In the genomic region with DNA sequence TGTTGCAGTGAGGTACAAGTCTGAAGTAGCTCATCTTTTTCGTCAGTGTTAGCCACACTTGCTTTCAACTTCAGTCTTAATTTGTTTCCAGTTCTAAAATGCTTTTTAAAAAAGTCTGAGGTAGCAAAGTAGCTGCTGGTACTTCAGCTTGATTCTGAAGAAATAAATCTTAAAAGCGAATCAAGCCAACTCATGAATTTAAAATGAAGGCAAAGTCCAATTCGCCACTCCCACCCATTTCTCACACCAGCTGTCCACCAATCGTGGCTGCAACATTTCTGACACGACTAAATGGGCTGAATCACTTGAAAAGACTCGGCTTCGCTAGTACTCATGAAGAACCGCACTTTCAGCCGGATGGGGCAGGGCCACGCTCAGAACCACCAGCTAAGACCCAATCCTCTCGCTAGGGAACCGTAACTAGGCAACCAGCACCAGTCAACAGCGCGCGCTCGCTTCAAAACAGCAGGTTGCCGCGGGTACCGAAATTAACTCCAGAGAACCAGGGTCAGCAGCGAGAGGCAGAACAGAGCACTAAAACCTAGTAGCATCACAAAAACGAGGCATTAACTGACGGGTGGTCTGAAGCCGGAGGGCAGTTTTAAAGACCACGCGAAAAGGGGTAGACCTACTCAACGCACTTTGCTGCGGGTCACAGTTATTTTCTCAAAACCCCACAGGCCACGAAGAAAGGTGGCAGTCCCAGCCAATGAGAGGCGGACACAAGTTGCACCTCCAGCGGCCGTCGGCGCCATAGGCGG, we compare ENCODE assay signal across 1 cellular context.
TF ChIP-seq lines count a peak whose summit lies in the region.

No MANE protein-coding gene starts in this region.

TF ChIP-seq in K562, 482 proteins besides CTCF, POLR2A, EP300 and RAD21 (continued from another document and continues in another):
- TF ChIP-seq, protein P1, sequence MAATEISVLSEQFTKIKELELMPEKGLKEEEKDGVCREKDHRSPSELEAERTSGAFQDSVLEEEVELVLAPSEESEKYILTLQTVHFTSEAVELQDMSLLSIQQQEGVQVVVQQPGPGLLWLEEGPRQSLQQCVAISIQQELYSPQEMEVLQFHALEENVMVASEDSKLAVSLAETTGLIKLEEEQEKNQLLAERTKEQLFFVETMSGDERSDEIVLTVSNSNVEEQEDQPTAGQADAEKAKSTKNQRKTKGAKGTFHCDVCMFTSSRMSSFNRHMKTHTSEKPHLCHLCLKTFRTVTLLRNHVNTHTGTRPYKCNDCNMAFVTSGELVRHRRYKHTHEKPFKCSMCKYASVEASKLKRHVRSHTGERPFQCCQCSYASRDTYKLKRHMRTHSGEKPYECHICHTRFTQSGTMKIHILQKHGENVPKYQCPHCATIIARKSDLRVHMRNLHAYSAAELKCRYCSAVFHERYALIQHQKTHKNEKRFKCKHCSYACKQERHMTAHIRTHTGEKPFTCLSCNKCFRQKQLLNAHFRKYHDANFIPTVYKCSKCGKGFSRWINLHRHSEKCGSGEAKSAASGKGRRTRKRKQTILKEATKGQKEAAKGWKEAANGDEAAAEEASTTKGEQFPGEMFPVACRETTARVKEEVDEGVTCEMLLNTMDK (IDR thresholded peaks at IDR 0.05; ENCODE audit: borderline replicate concordance, insufficient read depth, low read depth, low read length, poor library complexity, severe bottlenecking), result peak; percentile 13
- TF ChIP-seq, protein P2, sequence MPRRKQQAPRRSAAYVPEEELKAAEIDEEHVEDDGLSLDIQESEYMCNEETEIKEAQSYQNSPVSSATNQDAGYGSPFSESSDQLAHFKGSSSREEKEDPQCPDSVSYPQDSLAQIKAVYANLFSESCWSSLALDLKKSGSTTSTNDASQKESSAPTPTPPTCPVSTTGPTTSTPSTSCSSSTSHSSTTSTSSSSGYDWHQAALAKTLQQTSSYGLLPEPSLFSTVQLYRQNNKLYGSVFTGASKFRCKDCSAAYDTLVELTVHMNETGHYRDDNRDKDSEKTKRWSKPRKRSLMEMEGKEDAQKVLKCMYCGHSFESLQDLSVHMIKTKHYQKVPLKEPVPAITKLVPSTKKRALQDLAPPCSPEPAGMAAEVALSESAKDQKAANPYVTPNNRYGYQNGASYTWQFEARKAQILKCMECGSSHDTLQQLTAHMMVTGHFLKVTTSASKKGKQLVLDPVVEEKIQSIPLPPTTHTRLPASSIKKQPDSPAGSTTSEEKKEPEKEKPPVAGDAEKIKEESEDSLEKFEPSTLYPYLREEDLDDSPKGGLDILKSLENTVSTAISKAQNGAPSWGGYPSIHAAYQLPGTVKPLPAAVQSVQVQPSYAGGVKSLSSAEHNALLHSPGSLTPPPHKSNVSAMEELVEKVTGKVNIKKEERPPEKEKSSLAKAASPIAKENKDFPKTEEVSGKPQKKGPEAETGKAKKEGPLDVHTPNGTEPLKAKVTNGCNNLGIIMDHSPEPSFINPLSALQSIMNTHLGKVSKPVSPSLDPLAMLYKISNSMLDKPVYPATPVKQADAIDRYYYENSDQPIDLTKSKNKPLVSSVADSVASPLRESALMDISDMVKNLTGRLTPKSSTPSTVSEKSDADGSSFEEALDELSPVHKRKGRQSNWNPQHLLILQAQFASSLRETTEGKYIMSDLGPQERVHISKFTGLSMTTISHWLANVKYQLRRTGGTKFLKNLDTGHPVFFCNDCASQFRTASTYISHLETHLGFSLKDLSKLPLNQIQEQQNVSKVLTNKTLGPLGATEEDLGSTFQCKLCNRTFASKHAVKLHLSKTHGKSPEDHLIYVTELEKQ (CRISPR knock-in tag; IDR thresholded peaks at IDR 0.05), result no peak
- TF ChIP-seq, protein P3, sequence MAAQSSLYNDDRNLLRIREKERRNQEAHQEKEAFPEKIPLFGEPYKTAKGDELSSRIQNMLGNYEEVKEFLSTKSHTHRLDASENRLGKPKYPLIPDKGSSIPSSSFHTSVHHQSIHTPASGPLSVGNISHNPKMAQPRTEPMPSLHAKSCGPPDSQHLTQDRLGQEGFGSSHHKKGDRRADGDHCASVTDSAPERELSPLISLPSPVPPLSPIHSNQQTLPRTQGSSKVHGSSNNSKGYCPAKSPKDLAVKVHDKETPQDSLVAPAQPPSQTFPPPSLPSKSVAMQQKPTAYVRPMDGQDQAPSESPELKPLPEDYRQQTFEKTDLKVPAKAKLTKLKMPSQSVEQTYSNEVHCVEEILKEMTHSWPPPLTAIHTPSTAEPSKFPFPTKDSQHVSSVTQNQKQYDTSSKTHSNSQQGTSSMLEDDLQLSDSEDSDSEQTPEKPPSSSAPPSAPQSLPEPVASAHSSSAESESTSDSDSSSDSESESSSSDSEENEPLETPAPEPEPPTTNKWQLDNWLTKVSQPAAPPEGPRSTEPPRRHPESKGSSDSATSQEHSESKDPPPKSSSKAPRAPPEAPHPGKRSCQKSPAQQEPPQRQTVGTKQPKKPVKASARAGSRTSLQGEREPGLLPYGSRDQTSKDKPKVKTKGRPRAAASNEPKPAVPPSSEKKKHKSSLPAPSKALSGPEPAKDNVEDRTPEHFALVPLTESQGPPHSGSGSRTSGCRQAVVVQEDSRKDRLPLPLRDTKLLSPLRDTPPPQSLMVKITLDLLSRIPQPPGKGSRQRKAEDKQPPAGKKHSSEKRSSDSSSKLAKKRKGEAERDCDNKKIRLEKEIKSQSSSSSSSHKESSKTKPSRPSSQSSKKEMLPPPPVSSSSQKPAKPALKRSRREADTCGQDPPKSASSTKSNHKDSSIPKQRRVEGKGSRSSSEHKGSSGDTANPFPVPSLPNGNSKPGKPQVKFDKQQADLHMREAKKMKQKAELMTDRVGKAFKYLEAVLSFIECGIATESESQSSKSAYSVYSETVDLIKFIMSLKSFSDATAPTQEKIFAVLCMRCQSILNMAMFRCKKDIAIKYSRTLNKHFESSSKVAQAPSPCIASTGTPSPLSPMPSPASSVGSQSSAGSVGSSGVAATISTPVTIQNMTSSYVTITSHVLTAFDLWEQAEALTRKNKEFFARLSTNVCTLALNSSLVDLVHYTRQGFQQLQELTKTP (IDR thresholded peaks at IDR 0.05; ENCODE audit: low read depth in 1 of 2, partially characterized antibody in 2 of 2), result peak in 1 of 2 experiments; percentile 48
- TF ChIP-seq, protein P4, sequence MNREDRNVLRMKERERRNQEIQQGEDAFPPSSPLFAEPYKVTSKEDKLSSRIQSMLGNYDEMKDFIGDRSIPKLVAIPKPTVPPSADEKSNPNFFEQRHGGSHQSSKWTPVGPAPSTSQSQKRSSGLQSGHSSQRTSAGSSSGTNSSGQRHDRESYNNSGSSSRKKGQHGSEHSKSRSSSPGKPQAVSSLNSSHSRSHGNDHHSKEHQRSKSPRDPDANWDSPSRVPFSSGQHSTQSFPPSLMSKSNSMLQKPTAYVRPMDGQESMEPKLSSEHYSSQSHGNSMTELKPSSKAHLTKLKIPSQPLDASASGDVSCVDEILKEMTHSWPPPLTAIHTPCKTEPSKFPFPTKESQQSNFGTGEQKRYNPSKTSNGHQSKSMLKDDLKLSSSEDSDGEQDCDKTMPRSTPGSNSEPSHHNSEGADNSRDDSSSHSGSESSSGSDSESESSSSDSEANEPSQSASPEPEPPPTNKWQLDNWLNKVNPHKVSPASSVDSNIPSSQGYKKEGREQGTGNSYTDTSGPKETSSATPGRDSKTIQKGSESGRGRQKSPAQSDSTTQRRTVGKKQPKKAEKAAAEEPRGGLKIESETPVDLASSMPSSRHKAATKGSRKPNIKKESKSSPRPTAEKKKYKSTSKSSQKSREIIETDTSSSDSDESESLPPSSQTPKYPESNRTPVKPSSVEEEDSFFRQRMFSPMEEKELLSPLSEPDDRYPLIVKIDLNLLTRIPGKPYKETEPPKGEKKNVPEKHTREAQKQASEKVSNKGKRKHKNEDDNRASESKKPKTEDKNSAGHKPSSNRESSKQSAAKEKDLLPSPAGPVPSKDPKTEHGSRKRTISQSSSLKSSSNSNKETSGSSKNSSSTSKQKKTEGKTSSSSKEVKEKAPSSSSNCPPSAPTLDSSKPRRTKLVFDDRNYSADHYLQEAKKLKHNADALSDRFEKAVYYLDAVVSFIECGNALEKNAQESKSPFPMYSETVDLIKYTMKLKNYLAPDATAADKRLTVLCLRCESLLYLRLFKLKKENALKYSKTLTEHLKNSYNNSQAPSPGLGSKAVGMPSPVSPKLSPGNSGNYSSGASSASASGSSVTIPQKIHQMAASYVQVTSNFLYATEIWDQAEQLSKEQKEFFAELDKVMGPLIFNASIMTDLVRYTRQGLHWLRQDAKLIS (CRISPR knock-in tag; IDR thresholded peaks at IDR 0.05), result 0 out of 2 replicates have a peak, but pooled peaks have one; percentile 1
- TF ChIP-seq C11orf30 (IDR thresholded peaks at IDR 0.05; ENCODE audit: low read depth) (no peak), SMARCE1 (IDR thresholded peaks at IDR 0.05) (0 out of 2 replicates have a peak, but pooled peaks have one; percentile 10), MXI1 (IDR thresholded peaks at IDR 0.05; ENCODE audit: low read depth, low read length) (peak; percentile 87), FOXJ3 (CRISPR knock-in tag; IDR thresholded peaks at IDR 0.05) (peak; percentile 95), RBBP5 (IDR thresholded peaks at IDR 0.05; ENCODE audit: borderline replicate concordance, insufficient read depth, low read length, poor library complexity, severe bottlenecking) (no peak), ZNF184 (CRISPR knock-in tag; IDR thresholded peaks at IDR 0.05) (no peak), CHCHD3 (CRISPR knock-in tag; IDR thresholded peaks at IDR 0.05) (no peak), RCOR1 (IDR thresholded peaks at IDR 0.05; ENCODE audit: borderline replicate concordance in 1 of 2, low read depth in 2 of 2, low read length in 2 of 2) (peak in 1 of 2 experiments; percentile 61; a peak in 2 of 4 replicates), GATAD2B (IDR thresholded peaks at IDR 0.05; ENCODE audit: borderline replicate concordance) (no peak), ESRRA (IDR thresholded peaks at IDR 0.05; ENCODE audit: borderline replicate concordance, low read depth) (0 out of 2 replicates have a peak, but pooled peaks have one; percentile 1), ZNF24 (IDR thresholded peaks at IDR 0.05) (0 out of 2 replicates have a peak, but pooled peaks have one; percentile 22), BRD9 (IDR thresholded peaks at IDR 0.05; ENCODE audit: low read depth, partially characterized antibody) (peak; percentile 15), MEIS2 (IDR thresholded peaks at IDR 0.05; ENCODE audit: partially characterized antibody) (peak; percentile 24), CBFA2T3 (IDR thresholded peaks at IDR 0.05) (no peak), PCBP1 (IDR thresholded peaks at IDR 0.05; ENCODE audit: low read depth, low read length, poor library complexity, severe bottlenecking) (no peak), MIER1 (IDR thresholded peaks at IDR 0.05; ENCODE audit: low read depth) (peak; percentile 68; the same call in 1 of the 2 replicates), CC2D1A (IDR thresholded peaks at IDR 0.05) (peak; percentile 35; the same call in 1 of the 2 replicates), MTA3 (IDR thresholded peaks at IDR 0.05; ENCODE audit: borderline replicate concordance) (0 out of 2 replicates have a peak, but pooled peaks have one; percentile 8)
- TF ChIP-seq, protein P5, sequence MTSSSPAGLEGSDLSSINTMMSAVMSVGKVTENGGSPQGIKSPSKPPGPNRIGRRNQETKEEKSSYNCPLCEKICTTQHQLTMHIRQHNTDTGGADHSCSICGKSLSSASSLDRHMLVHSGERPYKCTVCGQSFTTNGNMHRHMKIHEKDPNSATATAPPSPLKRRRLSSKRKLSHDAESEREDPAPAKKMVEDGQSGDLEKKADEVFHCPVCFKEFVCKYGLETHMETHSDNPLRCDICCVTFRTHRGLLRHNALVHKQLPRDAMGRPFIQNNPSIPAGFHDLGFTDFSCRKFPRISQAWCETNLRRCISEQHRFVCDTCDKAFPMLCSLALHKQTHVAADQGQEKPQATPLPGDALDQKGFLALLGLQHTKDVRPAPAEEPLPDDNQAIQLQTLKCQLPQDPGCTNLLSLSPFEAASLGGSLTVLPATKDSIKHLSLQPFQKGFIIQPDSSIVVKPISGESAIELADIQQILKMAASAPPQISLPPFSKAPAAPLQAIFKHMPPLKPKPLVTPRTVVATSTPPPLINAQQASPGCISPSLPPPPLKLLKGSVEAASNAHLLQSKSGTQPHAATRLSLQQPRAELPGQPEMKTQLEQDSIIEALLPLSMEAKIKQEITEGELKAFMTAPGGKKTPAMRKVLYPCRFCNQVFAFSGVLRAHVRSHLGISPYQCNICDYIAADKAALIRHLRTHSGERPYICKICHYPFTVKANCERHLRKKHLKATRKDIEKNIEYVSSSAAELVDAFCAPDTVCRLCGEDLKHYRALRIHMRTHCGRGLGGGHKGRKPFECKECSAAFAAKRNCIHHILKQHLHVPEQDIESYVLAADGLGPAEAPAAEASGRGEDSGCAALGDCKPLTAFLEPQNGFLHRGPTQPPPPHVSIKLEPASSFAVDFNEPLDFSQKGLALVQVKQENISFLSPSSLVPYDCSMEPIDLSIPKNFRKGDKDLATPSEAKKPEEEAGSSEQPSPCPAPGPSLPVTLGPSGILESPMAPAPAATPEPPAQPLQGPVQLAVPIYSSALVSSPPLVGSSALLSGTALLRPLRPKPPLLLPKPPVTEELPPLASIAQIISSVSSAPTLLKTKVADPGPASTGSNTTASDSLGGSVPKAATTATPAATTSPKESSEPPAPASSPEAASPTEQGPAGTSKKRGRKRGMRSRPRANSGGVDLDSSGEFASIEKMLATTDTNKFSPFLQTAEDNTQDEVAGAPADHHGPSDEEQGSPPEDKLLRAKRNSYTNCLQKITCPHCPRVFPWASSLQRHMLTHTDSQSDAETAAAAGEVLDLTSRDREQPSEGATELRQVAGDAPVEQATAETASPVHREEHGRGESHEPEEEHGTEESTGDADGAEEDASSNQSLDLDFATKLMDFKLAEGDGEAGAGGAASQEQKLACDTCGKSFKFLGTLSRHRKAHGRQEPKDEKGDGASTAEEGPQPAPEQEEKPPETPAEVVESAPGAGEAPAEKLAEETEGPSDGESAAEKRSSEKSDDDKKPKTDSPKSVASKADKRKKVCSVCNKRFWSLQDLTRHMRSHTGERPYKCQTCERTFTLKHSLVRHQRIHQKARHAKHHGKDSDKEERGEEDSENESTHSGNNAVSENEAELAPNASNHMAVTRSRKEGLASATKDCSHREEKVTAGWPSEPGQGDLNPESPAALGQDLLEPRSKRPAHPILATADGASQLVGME (CRISPR knock-in tag; IDR thresholded peaks at IDR 0.05), result peak; percentile 61; the same call in 1 of the 2 replicates
- TF ChIP-seq, protein P6, sequence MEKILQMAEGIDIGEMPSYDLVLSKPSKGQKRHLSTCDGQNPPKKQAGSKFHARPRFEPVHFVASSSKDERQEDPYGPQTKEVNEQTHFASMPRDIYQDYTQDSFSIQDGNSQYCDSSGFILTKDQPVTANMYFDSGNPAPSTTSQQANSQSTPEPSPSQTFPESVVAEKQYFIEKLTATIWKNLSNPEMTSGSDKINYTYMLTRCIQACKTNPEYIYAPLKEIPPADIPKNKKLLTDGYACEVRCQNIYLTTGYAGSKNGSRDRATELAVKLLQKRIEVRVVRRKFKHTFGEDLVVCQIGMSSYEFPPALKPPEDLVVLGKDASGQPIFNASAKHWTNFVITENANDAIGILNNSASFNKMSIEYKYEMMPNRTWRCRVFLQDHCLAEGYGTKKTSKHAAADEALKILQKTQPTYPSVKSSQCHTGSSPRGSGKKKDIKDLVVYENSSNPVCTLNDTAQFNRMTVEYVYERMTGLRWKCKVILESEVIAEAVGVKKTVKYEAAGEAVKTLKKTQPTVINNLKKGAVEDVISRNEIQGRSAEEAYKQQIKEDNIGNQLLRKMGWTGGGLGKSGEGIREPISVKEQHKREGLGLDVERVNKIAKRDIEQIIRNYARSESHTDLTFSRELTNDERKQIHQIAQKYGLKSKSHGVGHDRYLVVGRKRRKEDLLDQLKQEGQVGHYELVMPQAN (IDR thresholded peaks at IDR 0.05; ENCODE audit: borderline replicate concordance), result peak; percentile 82; the same call in 1 of the 2 replicates
- TF ChIP-seq, protein P7, sequence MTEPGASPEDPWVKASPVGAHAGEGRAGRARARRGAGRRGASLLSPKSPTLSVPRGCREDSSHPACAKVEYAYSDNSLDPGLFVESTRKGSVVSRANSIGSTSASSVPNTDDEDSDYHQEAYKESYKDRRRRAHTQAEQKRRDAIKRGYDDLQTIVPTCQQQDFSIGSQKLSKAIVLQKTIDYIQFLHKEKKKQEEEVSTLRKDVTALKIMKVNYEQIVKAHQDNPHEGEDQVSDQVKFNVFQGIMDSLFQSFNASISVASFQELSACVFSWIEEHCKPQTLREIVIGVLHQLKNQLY (CRISPR knock-in tag; conservative IDR thresholded peaks at IDR 0.05), result no peak
